Comparison of ENCODE assay signal across 16 cellular contexts in genomic region chr2:64944484-64944883, GRCh38. TPM values are rescaled to one million over a fixed set of nuclear protein-coding genes. Genes with fewer than 3 reads are reported as not detected.
DNase-seq lines count a peak whose midpoint lies in the region; ATAC-seq and TF ChIP-seq lines count a peak whose summit lies in the region.
"Had no signal": no experiment of that assay in that cellular context is flagged by ENCODE, and none has a peak within 500 bp of the region (broad histone marks: within the 10 kb centered on the region; RNA-seq: fewer than 3 reads in every experiment).

No MANE protein-coding gene starts in this region.

- H3K9me3 ChIP-seq in CD4-positive, CD25-positive, alpha-beta regulatory T cell (ENCODE audit: control insufficient read depth in 2 of 2, low read length in 2 of 2): no peaks in the 10 kb centered on the region
- no peaks in the 10 kb centered on the region for H3K9me3 ChIP-seq in psoas muscle
- H3K9me3 ChIP-seq: SJCRH30 had no signal

- ATAC-seq in CD4-positive, CD25-positive, alpha-beta regulatory T cell (ENCODE audit: low read depth in 2 of 2): no peak
- ATAC-seq in psoas muscle: no peak
- ATAC-seq: HCT116, K562 had no signal

- in situ Hi-C loops in KBM-7 (cut with MboI; ENCODE audit: low pct_unique_long_range_greater_than_20kb, low sequenced_read_pairs): no loop called here

- H3K4me1 Mint-ChIP-seq in CD4-positive, CD25-positive, alpha-beta regulatory T cell: peaks cover 27 to 55% (median 44%) of the 10 kb centered on the region in 4 donors
- H3K4me1 Mint-ChIP-seq in dendritic cell treated with granulocyte-macrophage colony-stimulating factor and Interleukin-4, amounts not matched to agents 40 ng/mL and 50 ng/mL, for 4 days (ENCODE audit: low read depth): peaks cover 59% of the 10 kb centered on the region

- H3K9me3 Mint-ChIP-seq in CD4-positive, CD25-positive, alpha-beta regulatory T cell: no peaks in the 10 kb centered on the region
- no peaks in the 10 kb centered on the region for H3K9me3 Mint-ChIP-seq in dendritic cell treated with granulocyte-macrophage colony-stimulating factor and Interleukin-4, amounts not matched to agents 40 ng/mL and 50 ng/mL, for 4 days

- DNase-seq in CD4-positive, CD25-positive, alpha-beta regulatory T cell: no peak
- peak; percentile 39 for DNase-seq in KBM-7
- DNase-seq in psoas muscle: no peak
- no peak for DNase-seq in MV-4-11 (lab: John Stamatoyannopoulos, UW)
- DNase-seq in NCI-H2081 treated with DMSO at 0.1 percent for 48 hours (lab: John Stamatoyannopoulos, UW): no peak
- DNase-seq in NCI-H187 (lab: John Stamatoyannopoulos, UW): no peak
- DNase-seq: activated naive CD4-positive, alpha-beta T cell treated with anti-CD3 and anti-CD28 coated beads, Interleukin-2, amount 10 ng/mL, durations not matched to agents 7 days and 5 days; activated T-cell treated with anti-CD3 and anti-CD28 coated beads, Interleukin-2, amount 50 U/mL, for 1 hour; cortex of kidney; NCI-H1092 treated with DMSO at 0.1 percent for 48 hours; NCI-H69; SJCRH30 had no signal

- H3K27ac Mint-ChIP-seq in CD4-positive, CD25-positive, alpha-beta regulatory T cell: peak overlapping the region; percentile 91 to 94 (median 92)
- H3K27ac Mint-ChIP-seq in dendritic cell treated with granulocyte-macrophage colony-stimulating factor and Interleukin-4, amounts not matched to agents 40 ng/mL and 50 ng/mL, for 4 days: peak overlapping the region; percentile 18
- H3K27ac Mint-ChIP-seq: activated naive CD4-positive, alpha-beta T cell treated with anti-CD3 and anti-CD28 coated beads, Interleukin-2, amount 10 ng/mL, durations not matched to agents 7 days and 5 days had no signal

- WGBS in psoas muscle, 3 donors: 83 to 91% (median 83%) methylated on average over 4 of the region's 4 CpGs

- no peaks in the 10 kb centered on the region for H3K36me3 ChIP-seq in CD4-positive, CD25-positive, alpha-beta regulatory T cell (ENCODE audit: control insufficient read depth, insufficient read depth, low read length)
- H3K36me3 ChIP-seq in psoas muscle (ENCODE audit: insufficient read depth in 1 of 2, low read depth in 1 of 2): no peaks in the 10 kb centered on the region
- H3K36me3 ChIP-seq: SJCRH30 had no signal

- no peak overlapping the region for H3K27ac ChIP-seq in CD4-positive, CD25-positive, alpha-beta regulatory T cell (ENCODE audit: insufficient read depth, low read length, poor library complexity, severe bottlenecking)
- peak overlapping the region; percentile 88 for H3K27ac ChIP-seq in psoas muscle
- H3K27ac ChIP-seq: parathyroid adenoma, SJCRH30 had no signal

- no peaks in the 10 kb centered on the region for H3K27me3 Mint-ChIP-seq in CD4-positive, CD25-positive, alpha-beta regulatory T cell
- H3K27me3 Mint-ChIP-seq in dendritic cell treated with granulocyte-macrophage colony-stimulating factor and Interleukin-4, amounts not matched to agents 40 ng/mL and 50 ng/mL, for 4 days: no peaks in the 10 kb centered on the region

- peak overlapping the region in 1 of 4 donors; percentile 8 for H3K4me3 Mint-ChIP-seq in CD4-positive, CD25-positive, alpha-beta regulatory T cell
- no peak overlapping the region for H3K4me3 Mint-ChIP-seq in dendritic cell treated with granulocyte-macrophage colony-stimulating factor and Interleukin-4, amounts not matched to agents 40 ng/mL and 50 ng/mL, for 4 days
- H3K4me3 Mint-ChIP-seq: activated naive CD4-positive, alpha-beta T cell treated with anti-CD3 and anti-CD28 coated beads, Interleukin-2, amount 10 ng/mL, durations not matched to agents 7 days and 5 days had no signal

- H3K4me3 ChIP-seq in CD4-positive, CD25-positive, alpha-beta regulatory T cell (ENCODE audit: low read depth, low read length): no peak overlapping the region
- H3K4me3 ChIP-seq in psoas muscle: no peak overlapping the region
- H3K4me3 ChIP-seq: K562, SJCRH30 had no signal

- H3K27me3 ChIP-seq in CD4-positive, CD25-positive, alpha-beta regulatory T cell (ENCODE audit: control insufficient read depth, insufficient read depth, low read length): no peaks in the 10 kb centered on the region
- no peaks in the 10 kb centered on the region for H3K27me3 ChIP-seq in psoas muscle (ENCODE audit: insufficient read depth in 3 of 3, low read length in 2 of 3)

- no peak for TF ChIP-seq CTCF in psoas muscle (IDR thresholded peaks at IDR 0.05)

- intact Hi-C loops in dendritic cell treated with granulocyte-macrophage colony-stimulating factor and Interleukin-4, amounts not matched to agents 40 ng/mL and 50 ng/mL, for 4 days (cut with micrococcal nuclease): no loop called here
- intact Hi-C loops in psoas muscle (cut with DNase I): loop anchor here (5.0 kb wide), 2 partner anchors 33 to 48 kb away; no protein-coding TSS in a partner anchor

- H3K4me1 ChIP-seq in CD4-positive, CD25-positive, alpha-beta regulatory T cell (ENCODE audit: control insufficient read depth, insufficient read depth, low read length, poor library complexity, severe bottlenecking): peaks cover 36% of the 10 kb centered on the region
- peaks cover 42% of the 10 kb centered on the region for H3K4me1 ChIP-seq in psoas muscle
- H3K4me1 ChIP-seq: SJCRH30 had no signal

- no peaks in the 10 kb centered on the region for H3K36me3 Mint-ChIP-seq in CD4-positive, CD25-positive, alpha-beta regulatory T cell
- no peaks in the 10 kb centered on the region for H3K36me3 Mint-ChIP-seq in dendritic cell treated with granulocyte-macrophage colony-stimulating factor and Interleukin-4, amounts not matched to agents 40 ng/mL and 50 ng/mL, for 4 days (ENCODE audit: low read depth)

RNA-seq across cellular contexts. Expression of gene SLC1A4, which starts 44.7 kb away (rescaled TPM):
- total RNA-seq in CD4-positive, CD25-positive, alpha-beta regulatory T cell: 22.1 TPM
- polyA plus RNA-seq in CD4-positive, CD25-positive, alpha-beta regulatory T cell: 10 to 100 TPM in 3 of 4 donors, 1 to 10 TPM in 1; 8.1 to 18.4 (median 12.6) TPM
- total RNA-seq in psoas muscle: 10 to 100 TPM; 13.9 to 50.3 (median 20.2) TPM
- 10 to 100 TPM in 1 of 3 donors, 1 to 10 TPM in 2; 3.4 to 12.7 (median 9.6) TPM for polyA plus RNA-seq in psoas muscle
